ENCODE assay signal across 26 cellular contexts in the genomic region with DNA sequence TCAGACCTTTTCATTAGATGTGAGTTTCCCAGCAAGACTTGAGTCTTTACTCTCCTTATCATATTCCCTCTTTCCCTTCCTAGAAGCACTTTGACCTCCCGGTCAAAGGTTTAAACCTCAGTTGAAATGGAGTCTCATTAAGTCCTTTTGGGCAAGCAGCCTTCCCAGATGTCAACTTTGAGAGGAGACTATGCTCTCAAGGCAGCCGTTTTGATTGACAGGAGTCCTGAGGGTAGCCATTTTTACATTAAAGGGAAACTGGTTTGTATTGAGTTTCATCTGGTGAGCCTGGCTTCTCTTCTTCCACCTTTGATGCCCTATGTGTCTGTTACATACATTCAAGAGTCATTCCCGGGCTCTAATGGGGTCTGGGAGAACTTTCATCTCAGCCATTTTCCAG.
"Had no signal": no experiment of that assay in that cellular context is flagged by ENCODE, and none has a peak within 500 bp of the region (broad histone marks: within the 10 kb centered on the region; RNA-seq: fewer than 3 reads in every experiment).

No MANE protein-coding gene starts in this region.

- H3K4me3 Mint-ChIP-seq: immature natural killer cell; mesothelial cell of epicardium; naive B cell; natural killer cell; stimulated activated effector memory CD8-positive, alpha-beta T cell treated with anti-CD3 and anti-CD28 coated beads, Interleukin-12 subunit alpha, Interleukin-12 subunit beta, amount 100 ng/mL, for 72 hours; stimulated activated naive CD8-positive, alpha-beta T cell treated with anti-CD3 and anti-CD28 coated beads, Interleukin-15, Interleukin-2, amounts not matched to agents 100 ng/mL and 50 ng/mL, for 24 hours had no signal

- ATAC-seq: left colon; natural killer cell; sciatic nerve; stimulated activated effector memory CD8-positive, alpha-beta T cell treated with anti-CD3 and anti-CD28 coated beads, Interleukin-12 subunit alpha, Interleukin-12 subunit beta, amount 100 ng/mL, for 72 hours had no signal

- H3K9me3 Mint-ChIP-seq: mesothelial cell of epicardium; natural killer cell; stimulated activated effector memory CD8-positive, alpha-beta T cell treated with anti-CD3 and anti-CD28 coated beads, Interleukin-12 subunit alpha, Interleukin-12 subunit beta, amount 100 ng/mL, for 72 hours; type B pancreatic cell had no signal

- DNase-seq: hypothalamus; immature natural killer cell; kidney; left colon; left lung; lower lobe of right lung; mesendoderm; naive B cell; natural killer cell; ovary; retina; right cardiac atrium; spleen; stimulated activated CD4-positive, alpha-beta T cell treated with anti-CD3 and anti-CD28 coated beads, Interleukin-4, amount 100 ng/mL, for 24 hours; stimulated activated naive CD4-positive, alpha-beta T cell; tibial artery; uterus had no signal

- H3K36me3 ChIP-seq: left lung, lower lobe of right lung, ovary, prostate gland, spleen, suprapubic skin, thoracic aorta, tibial artery, uterus had no signal

- H3K4me3 ChIP-seq: left lung, lower lobe of right lung, ovary, prostate gland, skin epidermis, spleen, suprapubic skin, thoracic aorta, tibial artery, uterus had no signal

- H3K4me1 ChIP-seq: prostate gland, suprapubic skin, uterus had no signal

- H3K27me3 Mint-ChIP-seq: stimulated activated naive CD8-positive, alpha-beta T cell treated with anti-CD3 and anti-CD28 coated beads, Interleukin-15, Interleukin-2, amounts not matched to agents 100 ng/mL and 50 ng/mL, for 24 hours had no signal

- H3K27ac Mint-ChIP-seq: immature natural killer cell; mesothelial cell of epicardium; natural killer cell; stimulated activated effector memory CD8-positive, alpha-beta T cell treated with anti-CD3 and anti-CD28 coated beads, Interleukin-12 subunit alpha, Interleukin-12 subunit beta, amount 100 ng/mL, for 72 hours; stimulated activated naive CD8-positive, alpha-beta T cell treated with anti-CD3 and anti-CD28 coated beads, Interleukin-15, Interleukin-2, amounts not matched to agents 100 ng/mL and 50 ng/mL, for 24 hours had no signal

- H3K27ac ChIP-seq: left lung, lower lobe of right lung, ovary, prostate gland, skin epidermis, spleen, suprapubic skin, thoracic aorta, tibial artery, uterus had no signal

- H3K9me3 ChIP-seq: left lung, lower lobe of right lung, ovary, prostate gland, spleen, suprapubic skin, thoracic aorta, tibial artery, uterus had no signal

- H3K27me3 ChIP-seq: left lung, ovary, tibial artery, uterus had no signal

- H3K4me1 Mint-ChIP-seq: immature natural killer cell; naive B cell; natural killer cell; stimulated activated effector memory CD8-positive, alpha-beta T cell treated with anti-CD3 and anti-CD28 coated beads, Interleukin-12 subunit alpha, Interleukin-12 subunit beta, amount 100 ng/mL, for 72 hours had no signal

- H3K36me3 Mint-ChIP-seq: immature natural killer cell; mesothelial cell of epicardium; naive B cell; natural killer cell; stimulated activated effector memory CD8-positive, alpha-beta T cell treated with anti-CD3 and anti-CD28 coated beads, Interleukin-12 subunit alpha, Interleukin-12 subunit beta, amount 100 ng/mL, for 72 hours; type B pancreatic cell had no signal
